In the genomic region with DNA sequence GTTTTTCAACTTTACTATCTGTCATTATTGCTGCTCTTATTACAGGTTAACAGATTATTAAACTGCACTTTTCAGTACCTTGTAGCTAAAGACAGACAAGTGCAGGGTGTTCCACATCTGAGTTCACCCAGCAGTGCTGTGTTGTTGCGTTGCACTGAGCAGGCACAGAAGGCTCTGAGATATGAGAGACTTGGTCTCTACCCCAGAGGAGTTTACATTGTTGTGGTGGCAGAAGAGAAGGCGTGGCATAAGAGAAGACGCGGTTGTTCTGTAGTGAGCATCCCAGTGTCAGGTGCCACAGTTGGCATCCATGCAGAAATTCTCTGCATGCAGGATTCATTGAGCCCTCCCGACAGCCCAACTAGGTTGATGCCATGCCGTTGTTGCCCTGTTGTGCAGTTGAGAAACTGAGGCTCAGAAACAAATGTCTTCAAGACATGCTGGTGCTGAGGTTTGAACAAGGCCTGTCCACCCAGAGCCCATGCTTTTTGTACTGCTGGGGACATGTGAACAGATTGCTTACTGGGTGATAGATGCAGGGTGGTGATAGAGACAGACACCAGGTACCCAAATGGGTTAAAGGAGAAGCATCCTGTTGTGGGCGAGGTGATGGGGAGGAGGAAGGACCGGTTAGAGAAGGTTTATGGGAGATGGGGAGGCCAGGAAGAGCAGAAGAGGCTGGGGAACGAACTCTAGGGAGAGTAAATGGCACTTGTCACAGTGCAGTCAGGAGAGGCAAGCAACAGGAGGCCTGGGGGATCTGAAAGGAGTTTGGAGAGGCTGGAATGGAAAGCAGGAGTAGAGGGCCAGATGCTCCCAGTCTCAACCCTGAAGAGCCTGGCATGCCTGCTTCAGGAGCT, we compare ENCODE assay signal across 13 cellular contexts. TPM values are rescaled to one million over a fixed set of nuclear protein-coding genes. Genes with fewer than 3 reads are reported as not detected.
DNase-seq lines count a peak whose midpoint lies in the region; ATAC-seq and TF ChIP-seq lines count a peak whose summit lies in the region.
"Had no signal": no experiment of that assay in that cellular context is flagged by ENCODE, and none has a peak within 500 bp of the region (broad histone marks: within the 10 kb centered on the region; RNA-seq: fewer than 3 reads in every experiment).

No MANE protein-coding gene starts in this region.

- peak overlapping the region in 1 of 3 donors; percentile 9 for H3K4me3 ChIP-seq in breast epithelium
- peak overlapping the region in 1 of 2 donors; percentile 20 for H3K4me3 ChIP-seq in muscle layer of colon (ENCODE audit: low read depth in 1 of 2, low read length in 2 of 2)
- H3K4me3 ChIP-seq: psoas muscle had no signal

- intact Hi-C loops in breast epithelium (cut with DNase I; ENCODE audit: low total_unique reads) = no loop called here

- H3K4me1 ChIP-seq in breast epithelium (peaks cover 13% of the 10 kb centered on the region in 2 donors), muscle layer of colon (ENCODE audit: insufficient read depth, low read length) (peaks cover 87% of the 10 kb centered on the region)

- H3K27ac ChIP-seq in breast epithelium (peak overlapping the region; percentile 94), muscle layer of colon (ENCODE audit: low read depth, low read length) (peak overlapping the region; percentile 93)
- H3K27ac ChIP-seq: 22Rv1, psoas muscle had no signal

- peak overlapping the region; percentile 23 for H3K9ac ChIP-seq in muscle layer of colon (ENCODE audit: low read length)

- TF ChIP-seq POLR2A in breast epithelium (IDR thresholded peaks at IDR 0.05) = no peak

- TF ChIP-seq CTCF in breast epithelium (IDR thresholded peaks at IDR 0.05) = no peak

- ATAC-seq in GM18520 (IDR thresholded peaks at IDR 0.05; ENCODE audit: unreplicated experiment) = no peak
- ATAC-seq: CD8-positive, alpha-beta T cell had no signal

- H3K27me3 ChIP-seq in breast epithelium (no peaks in the 10 kb centered on the region), muscle layer of colon (ENCODE audit: control insufficient read depth in 1 of 2, insufficient read depth in 2 of 2, low read length in 2 of 2) (no peaks in the 10 kb centered on the region)

- DNase-seq in DMS 273 (lab: John Stamatoyannopoulos, UW; ENCODE audit: unreplicated experiment) = peak; percentile 24
- DNase-seq in DMS 273 treated with DMSO at 0.1 percent for 48 hours (lab: John Stamatoyannopoulos, UW) = no peak
- no peak for DNase-seq in breast epithelium (ENCODE audit: low spot score in 2 of 2)
- DNase-seq in superior temporal gyrus (ENCODE audit: extremely low spot score) = peak; percentile 42
- DNase-seq in medulla oblongata (ENCODE audit: extremely low spot score) = no peak
- no peak for DNase-seq in NCI-H526 treated with DMSO at 0.1 percent for 48 hours (lab: John Stamatoyannopoulos, UW)
- DNase-seq: activated naive CD8-positive, alpha-beta T cell treated with anti-CD3 and anti-CD28 coated beads, Interleukin-2, amount 10 ng/mL, durations not matched to agents 7 days and 5 days; CD8-positive, alpha-beta T cell; Kasumi-1 had no signal

- H3K9me3 ChIP-seq in breast epithelium (no peaks in the 10 kb centered on the region), muscle layer of colon (ENCODE audit: low read length) (no peaks in the 10 kb centered on the region)
- H3K9me3 ChIP-seq: psoas muscle had no signal

- H3K36me3 ChIP-seq in breast epithelium (no peaks in the 10 kb centered on the region), muscle layer of colon (ENCODE audit: insufficient read depth, low read length) (peaks cover 4% of the 10 kb centered on the region)

RNA-seq across cellular contexts. Expression of gene ABL1, which starts 8.2 kb away (rescaled TPM):
- 10 to 100 TPM; 43.6 to 72.8 (median 67.4) TPM for total RNA-seq in breast epithelium

RNA-seq across cellular contexts. Expression of gene QRFP, which starts 53.3 kb away (rescaled TPM):
- not detected for total RNA-seq in breast epithelium
- total RNA-seq: activated naive CD8-positive, alpha-beta T cell treated with anti-CD3 and anti-CD28 coated beads, Interleukin-2, amount 10 ng/mL, durations not matched to agents 7 days and 5 days; CD8-positive, alpha-beta T cell; psoas muscle had no signal

Comparison
In these comparisons a context has a peak if more than half of its experiments do, and no peak if none do; other contexts are left out.
1. DNase-seq: peak in DMS 273 (single experiment) and superior temporal gyrus (single experiment); none in DMS 273 treated with DMSO at 0.1 percent for 48 hours (single experiment), breast epithelium (0 of 2), medulla oblongata (single experiment) and NCI-H526 treated with DMSO at 0.1 percent for 48 hours (single experiment).